Comparison of ENCODE assay signal across 19 cellular contexts in genomic region chr13:77535448-77535847, GRCh38. TPM values are rescaled to one million over a fixed set of nuclear protein-coding genes. Genes with fewer than 3 reads are reported as not detected.
DNase-seq lines count a peak whose midpoint lies in the region; ATAC-seq and FAIRE-seq lines count a peak whose summit lies in the region.
"Had no signal": no experiment of that assay in that cellular context is flagged by ENCODE, and none has a peak within 500 bp of the region (broad histone marks: within the 10 kb centered on the region; RNA-seq: fewer than 3 reads in every experiment).

A gene with protein sequence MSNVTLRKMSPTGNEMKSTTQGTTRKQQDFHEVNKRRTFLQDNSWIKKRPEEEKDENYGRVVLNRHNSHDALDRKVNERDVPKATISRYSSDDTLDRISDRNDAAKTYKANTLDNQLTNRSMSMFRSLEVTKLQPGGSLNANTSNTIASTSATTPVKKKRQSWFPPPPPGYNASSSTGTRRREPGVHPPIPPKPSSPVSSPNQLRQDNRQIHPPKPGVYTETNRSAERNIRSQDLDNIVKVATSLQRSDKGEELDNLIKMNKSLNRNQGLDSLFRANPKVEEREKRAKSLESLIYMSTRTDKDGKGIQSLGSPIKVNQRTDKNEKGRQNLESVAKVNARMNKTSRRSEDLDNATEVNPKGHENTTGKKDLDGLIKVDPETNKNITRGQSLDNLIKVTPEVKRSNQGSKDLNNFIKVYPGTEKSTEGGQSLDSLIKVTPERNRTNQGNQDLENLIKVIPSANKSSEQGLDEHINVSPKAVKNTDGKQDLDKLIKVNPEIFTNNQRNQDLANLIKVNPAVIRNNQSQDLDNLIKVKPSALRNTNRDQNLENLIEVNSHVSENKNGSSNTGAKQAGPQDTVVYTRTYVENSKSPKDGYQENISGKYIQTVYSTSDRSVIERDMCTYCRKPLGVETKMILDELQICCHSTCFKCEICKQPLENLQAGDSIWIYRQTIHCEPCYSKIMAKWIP (plus strand): TSS chr13:77535706. CDS start chr13:77555876, 20,170 bp downstream.

- no peaks in the 10 kb centered on the region for H3K9me3 ChIP-seq in small intestine (ENCODE audit: control insufficient read depth, low read depth)
- H3K9me3 ChIP-seq: BLaER1, gastrocnemius medialis, thoracic aorta had no signal

- peak; percentile 43 for ATAC-seq in activated T-helper 17 cell treated with anti-CD3 and anti-CD28 coated beads, Interleukin-2, amount 50 U/mL, for 72 hours (replicated peaks)
- no peak for ATAC-seq in HG02870 (IDR thresholded peaks at IDR 0.05; ENCODE audit: unreplicated experiment)
- no peak for ATAC-seq in GM18519 (IDR thresholded peaks at IDR 0.05; ENCODE audit: low FRiP score, unreplicated experiment)
- no peak for ATAC-seq in HG02678 (IDR thresholded peaks at IDR 0.05; ENCODE audit: unreplicated experiment)
- ATAC-seq: gastrocnemius medialis, HepG2, sciatic nerve had no signal

- no peaks in the 10 kb centered on the region for H3K36me3 Mint-ChIP-seq in activated T-helper 17 cell treated with anti-CD3 and anti-CD28 coated beads, Interleukin-2, amount 50 U/mL, for 72 hours (ENCODE audit: low read depth)

- peaks cover 18% of the 10 kb centered on the region for H3K27me3 Mint-ChIP-seq in activated T-helper 17 cell treated with anti-CD3 and anti-CD28 coated beads, Interleukin-2, amount 50 U/mL, for 72 hours

- H3K27me3 ChIP-seq in small intestine (ENCODE audit: control insufficient read depth in 2 of 2, insufficient read depth in 2 of 2, low read length in 2 of 2) = no peaks in the 10 kb centered on the region
- H3K27me3 ChIP-seq: BLaER1, gastrocnemius medialis had no signal

- no peaks in the 10 kb centered on the region for H3K36me3 ChIP-seq in small intestine (ENCODE audit: control insufficient read depth in 2 of 2, insufficient read depth in 2 of 2, low read length in 2 of 2)
- H3K36me3 ChIP-seq: BLaER1, gastrocnemius medialis, thoracic aorta had no signal

- 25 to 66% (median 44%) methylated on average over 1 of the region's 1 CpG for WGBS in small intestine, 3 donors

- H3K27ac Mint-ChIP-seq in activated T-helper 17 cell treated with anti-CD3 and anti-CD28 coated beads, Interleukin-2, amount 50 U/mL, for 72 hours = no peak within 1 kb of the TSS

- FAIRE-seq in small intestine (lab: Jason Lieb, UNC) = no peak
- FAIRE-seq: HepG2 had no signal

- DNase-seq in HT1080 (ENCODE audit: low read depth) = peak; percentile 10
- peak; percentile 74 for DNase-seq in kidney glomerular epithelial cell (lab: John Stamatoyannopoulos, UW)
- peak; percentile 27 for DNase-seq in small intestine
- DNase-seq in NCI-H1436 treated with DMSO at 0.1 percent for 48 hours (lab: John Stamatoyannopoulos, UW) = no peak
- DNase-seq: activated CD8-positive, alpha-beta memory T cell treated with anti-CD3 and anti-CD28 coated beads for 24 hours; activated effector memory CD4-positive, alpha-beta T cell treated with Interleukin-2 at 50 U/mL for 16 hours; gastrocnemius medialis; HCEC 1CT; stimulated activated CD4-positive, alpha-beta T cell treated with anti-CD3 and anti-CD28 coated beads, Interleukin-4, amount 100 ng/mL, for 1 hour; T-helper 1 cell had no signal

- no peaks in the 10 kb centered on the region for H3K9me3 Mint-ChIP-seq in activated T-helper 17 cell treated with anti-CD3 and anti-CD28 coated beads, Interleukin-2, amount 50 U/mL, for 72 hours

- no peak within 1 kb of the TSS for H3K4me3 ChIP-seq in small intestine (ENCODE audit: low read depth in 1 of 2, low read length in 2 of 2)
- H3K4me3 ChIP-seq: BLaER1, gastrocnemius medialis, thoracic aorta had no signal

- no peak within 1 kb of the TSS for H3K4me3 Mint-ChIP-seq in activated T-helper 17 cell treated with anti-CD3 and anti-CD28 coated beads, Interleukin-2, amount 50 U/mL, for 72 hours

- H3K4me1 ChIP-seq in small intestine (ENCODE audit: control insufficient read depth in 2 of 2, insufficient read depth in 1 of 2, low read depth in 1 of 2, low read length in 1 of 2) = no peaks in the 10 kb centered on the region
- H3K4me1 ChIP-seq: gastrocnemius medialis had no signal

- no peak within 1 kb of the TSS for H3K27ac ChIP-seq in small intestine (ENCODE audit: low read depth in 1 of 2, low read length in 1 of 2)
- H3K27ac ChIP-seq: BLaER1, gastrocnemius medialis, thoracic aorta had no signal

- H3K4me1 Mint-ChIP-seq in activated T-helper 17 cell treated with anti-CD3 and anti-CD28 coated beads, Interleukin-2, amount 50 U/mL, for 72 hours = no peaks in the 10 kb centered on the region

RNA-seq across cellular contexts. Expression of the gene that starts here (rescaled TPM):
- total RNA-seq in HT1080 (2014; rRNA removed; shearing (Covaris generic)) = not detected in 2 replicates
- polyA plus RNA-seq in HT1080 (2015; cell fraction: cytosol; rRNA removed) = not detected in 2 replicates
- 0.06 TPM in 1 of 2 replicates, not detected in the other for polyA plus RNA-seq in HT1080 (2015; cell fraction: nucleus; rRNA removed)
- total RNA-seq in activated T-helper 17 cell treated with anti-CD3 and anti-CD28 coated beads, Interleukin-2, amount 50 U/mL, for 72 hours = not detected
- under 1 TPM in 2 of 3 donors, not detected in 1; 0.13 to 0.27 TPM for polyA plus RNA-seq in small intestine
- total RNA-seq: chondrocyte, gastrocnemius medialis, HepG2 had no signal
- polyA plus RNA-seq: HepG2 had no signal

Comparison
In these comparisons a context has a peak if more than half of its experiments do, and no peak if none do; other contexts are left out.
1. Peak in DNase-seq in HT1080; RNA of the gene not detected or under 1 TPM.
2. Peak in ATAC-seq in activated T-helper 17 cell treated with anti-CD3 and anti-CD28 coated beads, Interleukin-2, amount 50 U/mL, for 72 hours; RNA of the gene not detected or under 1 TPM.
3. Peak in DNase-seq in small intestine; RNA of the gene not detected or under 1 TPM.